19 cellular contexts compared by ENCODE assay signal in genomic region chr13:77986699-77987098, GRCh38.
A peak's percentile ranks its signal among the peaks of the same experiment; 100 is the strongest.
DNase-seq lines count a peak whose midpoint lies in the region; ATAC-seq and TF ChIP-seq lines count a peak whose summit lies in the region.
"Had no signal": no experiment of that assay in that cellular context is flagged by ENCODE, and none has a peak within 500 bp of the region (broad histone marks: within the 10 kb centered on the region; RNA-seq: fewer than 3 reads in every experiment).

No MANE protein-coding gene starts in this region.

- TF ChIP-seq CTCF in body of pancreas (IDR thresholded peaks at IDR 0.05) = no peak

- H3K27ac ChIP-seq in SJCRH30 = no peak overlapping the region
- no peak overlapping the region for H3K27ac ChIP-seq in neuronal stem cell (replicated peaks; ENCODE audit: low read length)
- no peak overlapping the region for H3K27ac ChIP-seq in body of pancreas
- H3K27ac ChIP-seq: BLaER1, GM23248 had no signal

- H3K9me3 ChIP-seq in SJCRH30 (replicated peaks) (no peaks in the 10 kb centered on the region), neuronal stem cell (replicated peaks in 1 of 2; ENCODE audit: control insufficient read depth in 2 of 2, insufficient read depth in 1 of 2, low read depth in 1 of 2, low read length in 2 of 2) (no peaks in the 10 kb centered on the region), body of pancreas (no peaks in the 10 kb centered on the region)
- H3K9me3 ChIP-seq: BLaER1 had no signal

- H2AFZ ChIP-seq in neuronal stem cell (ENCODE audit: low read length) = no peak overlapping the region
- H2AFZ ChIP-seq: GM23248 had no signal

- no peak for ATAC-seq in body of pancreas

- H3K4me3 ChIP-seq in SJCRH30 (no peak overlapping the region), neuronal stem cell (ENCODE audit: low read length in 2 of 2) (no peak overlapping the region), body of pancreas (no peak overlapping the region)
- H3K4me3 ChIP-seq: BLaER1, GM23248 had no signal

- H3K27me3 ChIP-seq in SJCRH30 (no peaks in the 10 kb centered on the region), neuronal stem cell (ENCODE audit: control insufficient read depth in 3 of 3, insufficient read depth in 3 of 3, low read depth in 1 of 3, low read length in 3 of 3) (no peaks in the 10 kb centered on the region), body of pancreas (no peaks in the 10 kb centered on the region)
- H3K27me3 ChIP-seq: BLaER1 had no signal

- intact Hi-C loops in body of pancreas (cut with DNase I) = no loop called here

- H3K9ac ChIP-seq in neuronal stem cell (ENCODE audit: low read depth, low read length, poor library complexity) = no peak overlapping the region
- H3K9ac ChIP-seq: BLaER1, GM23248 had no signal

- H2AK5ac ChIP-seq in neuronal stem cell (ENCODE audit: low read depth, low read length) = no peak overlapping the region

- no peak overlapping the region for H4K91ac ChIP-seq in neuronal stem cell (ENCODE audit: low read depth, low read length, poor library complexity)

- WGBS in neuronal stem cell (ENCODE audit: extremely low coverage in 2 of 2, insufficient read length in 2 of 2, insufficient replicate concordance in 1 of 2), 2 donors = no CpG with 5 or more reads among the region's 5 CpGs
- WGBS in body of pancreas, 2 donors = 64 to 77% methylated on average over 2 to 5 of the region's 5 CpGs

- H2BK5ac ChIP-seq in neuronal stem cell (ENCODE audit: low read length) = no peak overlapping the region

- DNase-seq in SJCRH30 (peak; percentile 7 to 41), cerebellum (ENCODE audit: low spot score) (peak; percentile 3), neuronal stem cell (ENCODE audit: low spot score) (no peak), NCI-H526 (lab: John Stamatoyannopoulos, UW) (no peak), DMS53 (lab: John Stamatoyannopoulos, UW) (no peak), NCI-H524 (lab: John Stamatoyannopoulos, UW) (no peak), body of pancreas (no peak)
- DNase-seq: ACHN; CD4-positive, alpha-beta memory T cell; HCEC 1CT; NCI-H1105; NCI-H146; NCI-H2029; NCI-H2227 treated with DMSO at 0.1 percent for 48 hours; NCI-H510A treated with DMSO at 0.1 percent for 48 hours; NCI-H82; OCI-M1 had no signal

- no peak overlapping the region for H3K23ac ChIP-seq in neuronal stem cell (ENCODE audit: low read depth, low read length, poor library complexity)

- H3K4ac ChIP-seq in neuronal stem cell (ENCODE audit: low read length) = no peak overlapping the region

- H3K4me1 ChIP-seq in SJCRH30 (no peaks in the 10 kb centered on the region), neuronal stem cell (ENCODE audit: control insufficient read depth in 2 of 2, insufficient read depth in 1 of 2, low read depth in 1 of 2, low read length in 2 of 2) (peaks cover 0 to 8% of the 10 kb centered on the region in 2 donors), body of pancreas (no peaks in the 10 kb centered on the region)
- H3K4me1 ChIP-seq: BLaER1 had no signal

- no peak overlapping the region for H2BK120ac ChIP-seq in neuronal stem cell (ENCODE audit: low read depth, low read length)

- no peaks in the 10 kb centered on the region for H3K79me1 ChIP-seq in neuronal stem cell (ENCODE audit: low read depth, low read length)

- no peak overlapping the region for H3K4me2 ChIP-seq in neuronal stem cell (ENCODE audit: insufficient read depth, low read length, poor library complexity, severe bottlenecking)
- H3K4me2 ChIP-seq: BLaER1 had no signal

- no peak overlapping the region for H4K8ac ChIP-seq in neuronal stem cell (ENCODE audit: low read depth, low read length)

- H3K14ac ChIP-seq in neuronal stem cell (ENCODE audit: low read length) = no peak overlapping the region

- TF ChIP-seq POLR2A in body of pancreas (IDR thresholded peaks at IDR 0.05) = no peak

- H3K18ac ChIP-seq in neuronal stem cell (ENCODE audit: low read length) = peak overlapping the region; percentile 45

- H2BK12ac ChIP-seq in neuronal stem cell (ENCODE audit: low read length) = no peak overlapping the region

- H3K36me3 ChIP-seq in SJCRH30 = no peaks in the 10 kb centered on the region
- no peaks in the 10 kb centered on the region for H3K36me3 ChIP-seq in neuronal stem cell (replicated peaks in 1 of 2; ENCODE audit: control insufficient read depth in 2 of 2, insufficient read depth in 2 of 2, low read length in 2 of 2)
- no peaks in the 10 kb centered on the region for H3K36me3 ChIP-seq in body of pancreas (replicated peaks in 1 of 2; ENCODE audit: insufficient read depth in 1 of 2, low read depth in 2 of 2)
- H3K36me3 ChIP-seq: BLaER1 had no signal

- no peak overlapping the region for H2BK15ac ChIP-seq in neuronal stem cell (ENCODE audit: low read length)

Comparison
In these comparisons a context has a peak if more than half of its experiments do, and no peak if none do; other contexts are left out.
1. DNase-seq: peak in SJCRH30 (2 of 2) and cerebellum (single experiment); none in neuronal stem cell (single experiment), NCI-H526 (0 of 2), DMS53 (single experiment), NCI-H524 (0 of 2) and body of pancreas (0 of 4).